In genomic region chr15:77430213-77430612, GRCh38 we compare ENCODE assay signal across 12 cellular contexts.
"Had no signal": no experiment of that assay in that cellular context is flagged by ENCODE, and none has a peak within 500 bp of the region (broad histone marks: within the 10 kb centered on the region; RNA-seq: fewer than 3 reads in every experiment).

No MANE protein-coding gene starts in this region.

- H3K4me1 Mint-ChIP-seq: neural progenitor cell had no signal

- H3K9me3 Mint-ChIP-seq: activated naive CD4-positive, alpha-beta T cell treated with anti-CD3 and anti-CD28 coated beads, Interleukin-2, amount 50 U/mL, for 24 hours; activated T-helper 2 cell treated with anti-CD3 and anti-CD28 coated beads, Interferon-gamma antibody, Interleukin-2, Interleukin-4, amounts not matched to agents 10 μg/mL and 5 μg/mL and 100 μg/mL, durations not matched to agents 14 hours and 24 hours and 36 hours; neural progenitor cell had no signal

- DNase-seq: activated CD4-positive, alpha-beta T cell treated with anti-CD3 and anti-CD28 coated beads for 1 hour; glutamatergic neuron; ovary; sigmoid colon; stimulated activated CD4-positive, alpha-beta T cell treated with anti-CD3 and anti-CD28 coated beads, Interleukin-4, amount 100 ng/mL, for 1 hour; stimulated activated CD8-positive, alpha-beta memory T cell treated with anti-CD3 and anti-CD28 coated beads, Interleukin-4, amount 100 ng/mL, for 48 hours had no signal

- H3K27ac Mint-ChIP-seq: activated naive CD4-positive, alpha-beta T cell treated with anti-CD3 and anti-CD28 coated beads, Interleukin-2, amount 50 U/mL, for 24 hours; activated T-helper 2 cell treated with anti-CD3 and anti-CD28 coated beads, Interferon-gamma antibody, Interleukin-2, Interleukin-4, amounts not matched to agents 10 μg/mL and 5 μg/mL and 100 μg/mL, durations not matched to agents 14 hours and 24 hours and 36 hours; neural progenitor cell had no signal

- FAIRE-seq: endometrium, urothelium cell line had no signal

- H3K4me3 Mint-ChIP-seq: activated naive CD4-positive, alpha-beta T cell treated with anti-CD3 and anti-CD28 coated beads, Interleukin-2, amount 50 U/mL, for 24 hours; neural progenitor cell had no signal

- ATAC-seq: esophagus mucosa had no signal

- H3K27me3 Mint-ChIP-seq: activated naive CD4-positive, alpha-beta T cell treated with anti-CD3 and anti-CD28 coated beads, Interleukin-2, amount 50 U/mL, for 24 hours had no signal
